In the genomic region with DNA sequence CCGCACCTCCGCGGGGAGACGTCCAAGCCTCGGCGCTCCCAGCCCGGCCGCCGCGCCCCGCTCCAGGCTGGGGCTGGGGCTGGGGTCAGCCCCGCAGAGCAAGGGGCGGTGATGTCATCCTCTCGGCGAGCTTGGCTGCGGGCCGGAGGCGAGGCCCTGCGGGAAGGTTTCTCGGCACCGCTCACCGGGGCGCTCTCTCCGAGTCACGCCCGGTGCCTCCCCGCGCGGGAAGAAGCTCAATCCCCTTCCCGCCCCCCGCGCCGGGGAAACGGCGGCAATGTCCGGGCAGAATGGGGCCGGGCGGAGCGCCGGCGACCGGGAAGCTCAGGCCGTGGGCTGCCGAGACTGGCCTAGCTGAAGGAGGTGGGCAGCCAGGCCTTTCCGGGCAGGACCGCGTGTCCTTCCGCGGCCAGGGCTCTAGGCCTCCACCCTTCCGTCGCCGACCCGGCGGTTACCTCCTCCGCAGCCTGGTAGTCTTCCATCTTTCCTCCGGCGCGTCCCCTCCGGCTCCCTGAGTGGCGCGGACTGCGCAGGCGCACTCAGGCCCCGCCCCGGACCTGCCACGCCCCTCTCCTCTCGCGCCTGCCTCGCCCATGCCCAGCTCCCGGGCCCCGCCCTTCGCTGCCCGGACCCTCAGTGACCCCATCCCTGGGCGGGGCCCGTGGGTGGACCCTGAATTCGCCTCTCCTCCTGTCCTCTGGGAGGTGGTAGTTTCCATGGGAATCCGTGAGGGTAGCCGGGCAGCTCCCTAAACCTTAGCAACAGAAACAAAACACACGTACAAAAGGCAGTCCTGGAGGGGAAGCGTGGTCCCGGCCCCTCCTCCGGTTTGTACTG, we compare ENCODE assay signal across 8 cellular contexts. TPM values are rescaled to one million over a fixed set of nuclear protein-coding genes. Genes with fewer than 3 reads are reported as not detected.
DNase-seq lines count a peak whose midpoint lies in the region; ATAC-seq and FAIRE-seq lines count a peak whose summit lies in the region.

A gene (minus strand): TSS at position 517 of the 837 bp plus-strand sequence. CDS start 35 bp downstream, at position 482.

- peak within 1 kb of the TSS; percentile 88 to 98 (median 94) for H3K27ac Mint-ChIP-seq in naive B cell
- H3K27ac Mint-ChIP-seq in stimulated activated memory B cell treated with anti-CD40 and anti-IgM and Interleukin-4, amounts not matched to agents 10 μg/mL and 1 μg/mL and 100 μg/mL, for 72 hours = peak within 1 kb of the TSS; percentile 81

- H3K4me1 Mint-ChIP-seq in naive B cell = peaks cover 37 to 58% (median 46%) of the 10 kb centered on the region in 3 donors
- H3K4me1 Mint-ChIP-seq in stimulated activated memory B cell treated with anti-CD40 and anti-IgM and Interleukin-4, amounts not matched to agents 10 μg/mL and 1 μg/mL and 100 μg/mL, for 72 hours = peaks cover 73% of the 10 kb centered on the region

- H3K4me3 Mint-ChIP-seq in naive B cell = peak within 1 kb of the TSS; percentile 92 to 98 (median 95)
- H3K4me3 Mint-ChIP-seq in stimulated activated memory B cell treated with anti-CD40 and anti-IgM and Interleukin-4, amounts not matched to agents 10 μg/mL and 1 μg/mL and 100 μg/mL, for 72 hours = peak within 1 kb of the TSS; percentile 95

- peaks cover 0 to 10% of the 10 kb centered on the region in 2 donors for H3K36me3 Mint-ChIP-seq in naive B cell
- H3K36me3 Mint-ChIP-seq in stimulated activated memory B cell treated with anti-CD40 and anti-IgM and Interleukin-4, amounts not matched to agents 10 μg/mL and 1 μg/mL and 100 μg/mL, for 72 hours = peaks cover 13% of the 10 kb centered on the region

- peaks cover 0 to 2% (median 0%) of the 10 kb centered on the region in 7 donors for H3K9me3 Mint-ChIP-seq in naive B cell
- no peaks in the 10 kb centered on the region for H3K9me3 Mint-ChIP-seq in stimulated activated memory B cell treated with anti-CD40 and anti-IgM and Interleukin-4, amounts not matched to agents 10 μg/mL and 1 μg/mL and 100 μg/mL, for 72 hours

- peak within 1 kb of the TSS; percentile 84 for H3K4me3 ChIP-seq in Jurkat, Clone E6-1 (ENCODE audit: low read length)

- peak; percentile 57 for FAIRE-seq in RCC 7860 (lab: Jason Lieb, UNC)

- ATAC-seq in GM21576 (IDR thresholded peaks at IDR 0.05; ENCODE audit: unreplicated experiment) = peak; percentile 53
- peak; percentile 78 to 82 for ATAC-seq in naive B cell (ENCODE audit: low read depth in 2 of 2)
- peak; percentile 87 for ATAC-seq in stimulated activated memory B cell treated with anti-CD40 and anti-IgM and Interleukin-4, amounts not matched to agents 10 μg/mL and 1 μg/mL and 100 μg/mL, for 72 hours

- no peaks in the 10 kb centered on the region for H3K27me3 Mint-ChIP-seq in naive B cell
- H3K27me3 Mint-ChIP-seq in stimulated activated memory B cell treated with anti-CD40 and anti-IgM and Interleukin-4, amounts not matched to agents 10 μg/mL and 1 μg/mL and 100 μg/mL, for 72 hours = no peaks in the 10 kb centered on the region

- DNase-seq in DMS53 treated with DMSO at 0.1 percent for 48 hours (lab: John Stamatoyannopoulos, UW; ENCODE audit: unreplicated experiment) = peak; percentile 76
- peak; percentile 58 for DNase-seq in Jurkat, Clone E6-1 (ENCODE audit: low read depth, low spot score)
- DNase-seq in RCC 7860 (ENCODE audit: low spot score) = peak; percentile 96
- DNase-seq in activated T-helper 1 cell treated with anti-CD3 and anti-CD28 coated beads, Interleukin-2, amount 50 U/mL, for 16 hours (ENCODE audit: low read depth in 1 of 2, low spot score in 1 of 2) = peak; percentile 69 to 85
- DNase-seq in fibroblast of gingiva (ENCODE audit: low read depth) = peak; percentile 88
- DNase-seq in naive B cell = peak; percentile 87

RNA-seq across cellular contexts. Expression of the gene that starts here (rescaled TPM):
- 55.8 TPM for polyA plus RNA-seq in Jurkat, Clone E6-1 (2012; ENCODE audit: insufficient read depth, insufficient read length)
- 10 to 100 TPM; 29.6 to 66.7 (median 39.1) TPM for polyA plus RNA-seq in naive B cell (ENCODE audit: low read depth in 6 of 6)

Comparison
In these comparisons a context has a peak if more than half of its experiments do, and no peak if none do; other contexts are left out.
1. Peak in every context shown above with its lines: DNase-seq, ATAC-seq and H3K4me3 ChIP-seq.